Comparison of ENCODE assay signal across 8 cellular contexts in the genomic region with DNA sequence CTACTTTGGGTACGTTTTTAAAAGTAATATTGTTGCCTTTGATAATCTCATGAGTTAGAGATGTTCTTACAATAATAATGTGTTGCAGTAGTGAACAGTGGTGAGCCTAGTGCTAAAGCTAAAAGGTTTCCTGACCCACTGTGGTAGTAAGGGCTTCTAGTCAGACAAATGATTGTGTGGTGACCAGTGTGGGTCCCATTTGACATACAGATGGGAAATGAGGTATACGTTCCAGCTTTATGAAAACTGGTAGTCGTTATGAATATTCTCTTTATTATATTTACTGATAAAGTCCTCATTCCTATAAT. TPM values are rescaled to one million over a fixed set of nuclear protein-coding genes. Genes with fewer than 3 reads are reported as not detected.
A peak's percentile ranks its signal among the peaks of the same experiment; 100 is the strongest.
DNase-seq lines count a peak whose midpoint lies in the region; ATAC-seq, FAIRE-seq and TF ChIP-seq lines count a peak whose summit lies in the region.

No MANE protein-coding gene starts in this region.

- H3K36me3 ChIP-seq in small intestine (ENCODE audit: control insufficient read depth in 2 of 2, insufficient read depth in 2 of 2, low read length in 2 of 2) = no peaks in the 10 kb centered on the region

- DNase-seq in NCI-H2227 treated with DMSO at 0.1 percent for 48 hours (lab: John Stamatoyannopoulos, UW) = peak; percentile 50
- DNase-seq in NCI-H2227 (lab: John Stamatoyannopoulos, UW; ENCODE audit: unreplicated experiment) = no peak
- DNase-seq in SW480 (ENCODE audit: low spot score) = peak; percentile 14
- peak; percentile 12 for DNase-seq in fibroblast of mammary gland (ENCODE audit: low read depth)
- DNase-seq in small intestine = no peak
- DNase-seq in NCI-H1436 (lab: John Stamatoyannopoulos, UW) = no peak
- DNase-seq in activated CD4-positive, CD25-positive, alpha-beta regulatory T cell treated with anti-CD3 and anti-CD28 coated beads, Interleukin-2, amount 50 U/mL, for 72 hours = no peak
- DNase-seq in left colon = no peak

- H3K27me3 ChIP-seq in small intestine (ENCODE audit: control insufficient read depth in 2 of 2, insufficient read depth in 2 of 2, low read length in 2 of 2) = no peaks in the 10 kb centered on the region

- no peak for FAIRE-seq in small intestine (lab: Jason Lieb, UNC)

- no peak for TF ChIP-seq CTCF in fibroblast of mammary gland (conservative IDR thresholded peaks at IDR 0.05; ENCODE audit: control insufficient read depth, insufficient read depth, low read depth, low read length)

- H3K4me1 ChIP-seq in small intestine (ENCODE audit: control insufficient read depth in 2 of 2, insufficient read depth in 1 of 2, low read depth in 1 of 2, low read length in 1 of 2) = no peaks in the 10 kb centered on the region

- 6 to 23% (median 9%) methylated on average over 3 of the region's 3 CpGs for WGBS in small intestine, 3 donors

- peak overlapping the region; percentile 91 for H3K4me3 ChIP-seq in fibroblast of mammary gland (ENCODE audit: control insufficient read depth, low read depth, low read length)
- peak overlapping the region in 1 of 2 donors; percentile 92 for H3K4me3 ChIP-seq in small intestine (ENCODE audit: low read depth in 1 of 2, low read length in 2 of 2)

- no peak for ATAC-seq in left colon

- no peaks in the 10 kb centered on the region for H3K9me3 ChIP-seq in small intestine (ENCODE audit: control insufficient read depth, low read depth)

- intact Hi-C loops in left colon (cut with DNase I, micrococcal nuclease) = loop anchor here in 1 of 2 donors (10.0 kb wide), 1 partner anchor 767 kb away; no protein-coding TSS in a partner anchor

- H3K27ac ChIP-seq in small intestine (ENCODE audit: low read depth in 1 of 2, low read length in 1 of 2) = peak overlapping the region; percentile 100

RNA-seq across cellular contexts. Expression of gene RFX3, which starts 1.8 kb away (rescaled TPM):
- 1 to 10 TPM in 1 of 3 donors, under 1 TPM in 2; 0.27 to 1.9 (median 0.67) TPM for polyA plus RNA-seq in small intestine
- total RNA-seq in left colon = 10 to 100 TPM in 1 of 2 donors, 1 to 10 TPM in 1; 8.4 to 10.6 TPM

Comparison
In these comparisons a context has a peak if more than half of its experiments do, and no peak if none do; other contexts are left out.
1. DNase-seq: peak in NCI-H2227 treated with DMSO at 0.1 percent for 48 hours (single experiment), SW480 (single experiment) and fibroblast of mammary gland (single experiment); none in NCI-H2227 (single experiment), small intestine (single experiment), NCI-H1436 (single experiment), activated CD4-positive, CD25-positive, alpha-beta regulatory T cell treated with anti-CD3 and anti-CD28 coated beads, Interleukin-2, amount 50 U/mL, for 72 hours (single experiment) and left colon (0 of 2).